23 cellular contexts compared by ENCODE assay signal in the genomic region with DNA sequence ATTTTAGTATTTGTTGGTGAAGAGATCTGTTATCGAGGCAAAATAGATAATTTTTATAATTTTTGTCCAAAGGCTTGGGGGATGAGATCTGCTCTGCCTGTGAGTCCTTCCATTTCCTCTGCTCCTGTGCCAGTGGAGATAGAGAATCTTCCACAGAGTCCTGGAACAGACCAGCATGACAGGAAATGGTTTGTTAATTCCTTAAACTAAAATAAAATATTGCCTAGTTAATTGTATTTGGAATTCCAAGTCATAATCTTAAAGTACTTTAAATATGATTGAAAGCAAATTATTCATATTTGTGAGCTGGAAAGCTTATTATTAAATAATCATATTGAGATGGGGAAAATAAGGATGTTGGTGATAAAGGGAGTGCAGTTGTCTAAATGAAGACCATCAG.
DNase-seq lines count a peak whose midpoint lies in the region; ATAC-seq and TF ChIP-seq lines count a peak whose summit lies in the region.
"Had no signal": no experiment of that assay in that cellular context is flagged by ENCODE, and none has a peak within 500 bp of the region (broad histone marks: within the 10 kb centered on the region; RNA-seq: fewer than 3 reads in every experiment).

No MANE protein-coding gene starts in this region.

- H3K27me3 ChIP-seq in A673 (replicated peaks; ENCODE audit: insufficient read depth, low read depth, low read length, poor library complexity) (no peaks in the 10 kb centered on the region), SK-N-SH (ENCODE audit: insufficient read depth) (no peaks in the 10 kb centered on the region)

- peaks cover 3% of the 10 kb centered on the region for H3K36me3 ChIP-seq in A673 (ENCODE audit: insufficient read depth, low read length, poor library complexity, severe bottlenecking)
- H3K36me3 ChIP-seq in SK-N-SH (replicated peaks in 1 of 2; ENCODE audit: control insufficient read depth in 1 of 2, insufficient read depth in 2 of 2, low read length in 1 of 2), result peaks cover 12 to 14% of the 10 kb centered on the region in 2 experiments

- H3K4me3 ChIP-seq in A673 (ENCODE audit: low read depth, low read length, poor library complexity, severe bottlenecking) (peak overlapping the region; percentile 2), SK-N-SH (ENCODE audit: low read depth in 2 of 2, low read length in 1 of 2) (no peak overlapping the region)
- H3K4me3 ChIP-seq: A549; BLaER1 treated with 17β-estradiol and CSF1 and Interleukin-3, amounts not matched to agents 10 nM and 100 nM had no signal

- no peak overlapping the region for H3K9ac ChIP-seq in SK-N-SH
- H3K9ac ChIP-seq: BLaER1 treated with 17β-estradiol and CSF1 and Interleukin-3, amounts not matched to agents 10 nM and 100 nM had no signal

- DNase-seq in A673 (ENCODE audit: low spot score) (peak; percentile 40), EH (ENCODE audit: low read depth) (peak; percentile 3), SK-N-SH (peak; percentile 47), RWPE1 (ENCODE audit: low spot score) (no peak), NOMO-1 (lab: John Stamatoyannopoulos, UW; ENCODE audit: unreplicated experiment in 2 of 2) (no peak)
- DNase-seq: ACHN; Caco-2; Calu3; CD4-positive, alpha-beta T cell; CD8-positive, alpha-beta T cell; DMS 273 treated with DMSO at 0.1 percent for 48 hours; DMS153; DMS53; DMS79; DND-41; GF-D8 had no signal

- no TSS peak for BruUV-seq in A673 (replicated peaks; lab: Mats Ljungman, UMichigan)

- no peaks in the 10 kb centered on the region for H3K79me2 ChIP-seq in SK-N-SH (ENCODE audit: insufficient read depth)

- no peaks in the 10 kb centered on the region for H4K20me1 ChIP-seq in SK-N-SH (ENCODE audit: insufficient read depth)
- H4K20me1 ChIP-seq: BLaER1 treated with 17β-estradiol and CSF1 and Interleukin-3, amounts not matched to agents 10 nM and 100 nM had no signal

- H2AFZ ChIP-seq in SK-N-SH (ENCODE audit: low read depth), result no peak overlapping the region

- POLR2A ChIA-PET in A673 (lab: Charles Lee; ENCODE audit: low non-redundant PET), result interaction anchor here (0.6 to 0.7 kb wide), 2 partner anchors 12 to 34 kb away, joined by 3 to 4 read pairs; no protein-coding TSS in a partner anchor
- POLR2A ChIA-PET in SK-N-SH (lab: Yijun Ruan, JAX), result no interaction called here
- POLR2A ChIA-PET in RWPE1 (lab: Yijun Ruan, JAX; ENCODE audit: low non-redundant PET), result no interaction called here

- no peak; the same call in 1 of the 2 replicates for TF ChIP-seq RAD21 in SK-N-SH (IDR thresholded peaks at IDR 0.05; ENCODE audit: low read length)

- H3K27ac ChIP-seq in A673 (ENCODE audit: low read depth, low read length, poor library complexity, severe bottlenecking) (peak overlapping the region; percentile 47), SK-N-SH (ENCODE audit: low read depth in 2 of 2, low read length in 1 of 2) (peak overlapping the region; percentile 5 to 97; a peak in 3 of 4 replicates), VCaP (peak overlapping the region; percentile 28), RWPE1 (no peak overlapping the region)
- H3K27ac ChIP-seq: 22Rv1; A549; BLaER1 treated with 17β-estradiol and CSF1 and Interleukin-3, amounts not matched to agents 10 nM and 100 nM; C4-2B had no signal

- peaks cover 15% of the 10 kb centered on the region for H3K4me1 ChIP-seq in A673 (ENCODE audit: insufficient read depth, low read length, poor library complexity, severe bottlenecking)
- H3K4me1 ChIP-seq in SK-N-SH (ENCODE audit: control insufficient read depth in 1 of 2, insufficient read depth in 2 of 2, low read depth in 1 of 2, low read length in 1 of 2), result peaks cover 15 to 16% of the 10 kb centered on the region in 2 experiments; a peak in 3 of 4 replicates
- H3K4me1 ChIP-seq: A549; BLaER1 treated with 17β-estradiol and CSF1 and Interleukin-3, amounts not matched to agents 10 nM and 100 nM; Caco-2 had no signal

- H3K9me2 ChIP-seq in SK-N-SH, result no peaks in the 10 kb centered on the region

- no peak overlapping the region for H3K4me2 ChIP-seq in SK-N-SH
- H3K4me2 ChIP-seq: A549; BLaER1 treated with 17β-estradiol and CSF1 and Interleukin-3, amounts not matched to agents 10 nM and 100 nM had no signal

- no peaks in the 10 kb centered on the region for H3K9me3 ChIP-seq in A673 (ENCODE audit: low read depth, low read length, poor library complexity, severe bottlenecking)
- H3K9me3 ChIP-seq in SK-N-SH, result no peaks in the 10 kb centered on the region; the same call in 1 of the 2 replicates
- H3K9me3 ChIP-seq: A549; BLaER1 treated with 17β-estradiol and CSF1 and Interleukin-3, amounts not matched to agents 10 nM and 100 nM; Caco-2 had no signal

- peak in 1 of 2 experiments; percentile 92; a peak in 2 of 4 replicates for TF ChIP-seq EP300 in SK-N-SH (IDR thresholded peaks at IDR 0.05; ENCODE audit: borderline replicate concordance in 1 of 2, low read depth in 1 of 2, low read length in 1 of 2)

- intact Hi-C loops in A673 (cut with micrococcal nuclease; ENCODE audit: unreplicated experiment), result loop anchor here (10.0 kb wide), 1 partner anchor 346 kb away; a partner anchor contains a TSS

- H3F3A ChIP-seq in SK-N-SH (replicated peaks; ENCODE audit: insufficient read depth), result peaks cover 25% of the 10 kb centered on the region

- ATAC-seq in GM19397 (IDR thresholded peaks at IDR 0.05; ENCODE audit: unreplicated experiment) (no peak), HG03469 (IDR thresholded peaks at IDR 0.05; ENCODE audit: unreplicated experiment) (no peak)
- ATAC-seq: A549; CD8-positive, alpha-beta T cell had no signal

- CTCF ChIA-PET in A673 (lab: Charles Lee), result no interaction called here
- CTCF ChIA-PET in SK-N-SH (lab: Yijun Ruan, JAX), result interaction anchor here (0.8 to 1.3 kb wide), 3 partner anchors 9 to 74 kb away, joined by 3 to 5 read pairs (median 4); no protein-coding TSS in a partner anchor
- CTCF ChIA-PET in RWPE1 (lab: Yijun Ruan, JAX), result no interaction called here

- WGBS in SK-N-SH (ENCODE audit: low lambda C conversion rate), result 38% methylated on average over 1 of the region's 1 CpG

- TF ChIP-seq CTCF in A673 (conservative IDR thresholded peaks at IDR 0.05; ENCODE audit: low read depth, low read length) (no peak), SK-N-SH (IDR thresholded peaks at IDR 0.05) (no peak), VCaP (conservative IDR thresholded peaks at IDR 0.05) (no peak), RWPE1 (conservative IDR thresholded peaks at IDR 0.05; ENCODE audit: low read depth) (no peak)

TF ChIP-seq in SK-N-SH, 30 proteins besides CTCF, POLR2A, EP300 and RAD21:
- peak; percentile 64; the same call in 1 of the 2 replicates for TF ChIP-seq RCOR1 (IDR thresholded peaks at IDR 0.05; ENCODE audit: low read length)
- 0 out of 2 replicates have a peak, but pooled peaks have one; percentile 42 for TF ChIP-seq TEAD4 (IDR thresholded peaks at IDR 0.05; ENCODE audit: borderline replicate concordance, insufficient read depth)
- no peak for TF ChIP-seq SMC3 (IDR thresholded peaks at IDR 0.05; ENCODE audit: low read depth, low read length)
- TF ChIP-seq, protein P1, sequence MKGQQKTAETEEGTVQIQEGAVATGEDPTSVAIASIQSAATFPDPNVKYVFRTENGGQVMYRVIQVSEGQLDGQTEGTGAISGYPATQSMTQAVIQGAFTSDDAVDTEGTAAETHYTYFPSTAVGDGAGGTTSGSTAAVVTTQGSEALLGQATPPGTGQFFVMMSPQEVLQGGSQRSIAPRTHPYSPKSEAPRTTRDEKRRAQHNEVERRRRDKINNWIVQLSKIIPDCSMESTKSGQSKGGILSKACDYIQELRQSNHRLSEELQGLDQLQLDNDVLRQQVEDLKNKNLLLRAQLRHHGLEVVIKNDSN (IDR thresholded peaks at IDR 0.05; ENCODE audit: borderline replicate concordance, low read depth), result no peak
- TF ChIP-seq MXI1 (IDR thresholded peaks at IDR 0.05; ENCODE audit: low read depth, low read length), result 0 out of 2 replicates have a peak, but pooled peaks have one; percentile 6
- TF ChIP-seq TCF12 (IDR thresholded peaks at IDR 0.05), result peak; percentile 36; the same call in 1 of the 2 replicates
- TF ChIP-seq CHD2 (IDR thresholded peaks at IDR 0.05; ENCODE audit: low read length, partially characterized antibody), result peak; percentile 50
- TF ChIP-seq GATA2 (CRISPR knock-in tag; IDR thresholded peaks at IDR 0.05), result 0 out of 2 replicates have a peak, but pooled peaks have one; percentile 28
- no peak for TF ChIP-seq RXRA (IDR thresholded peaks at IDR 0.05; ENCODE audit: borderline replicate concordance, low read depth)
TF ChIP-seq in SK-N-SH: peak in this region for 6.

Comparison
In these comparisons a context has a peak if more than half of its experiments do, and no peak if none do; other contexts are left out.
1. DNase-seq: peak in A673 (single experiment), EH (single experiment) and SK-N-SH (single experiment); none in RWPE1 (single experiment) and NOMO-1 (0 of 2).